ENCODE assay signal across 1 cellular context in the genomic region with DNA sequence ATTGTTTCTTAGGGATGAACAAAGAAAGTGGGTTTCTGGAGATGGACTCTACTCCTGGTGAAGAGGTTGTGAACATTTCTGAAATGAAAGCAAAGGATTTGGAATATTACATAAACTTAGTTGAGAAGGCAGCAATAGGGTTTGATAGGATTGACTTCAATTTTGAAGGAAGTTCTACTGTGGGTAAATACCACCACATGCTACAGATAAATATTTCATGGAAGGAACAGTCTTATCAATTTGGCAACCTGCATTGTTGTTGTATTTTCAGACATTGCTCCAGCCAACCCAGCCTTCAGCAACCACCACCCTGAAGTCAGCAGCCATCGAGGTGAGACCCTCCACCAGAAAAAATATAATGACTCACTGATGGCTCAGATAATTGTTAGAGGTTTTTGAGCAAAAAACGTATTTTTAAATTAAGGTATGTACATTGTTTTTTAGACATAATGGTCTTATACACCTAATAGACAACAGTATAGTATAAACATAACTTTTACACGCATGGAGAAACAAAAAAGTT.
TF ChIP-seq lines count a peak whose summit lies in the region.

No MANE protein-coding gene starts in this region.

TF ChIP-seq in K562, 482 proteins besides CTCF, POLR2A, EP300 and RAD21:
- peak; percentile 58; the same call in 1 of the 2 replicates for TF ChIP-seq MYNN (IDR thresholded peaks at IDR 0.05)
- TF ChIP-seq MYNN (CRISPR knock-in tag; IDR thresholded peaks at IDR 0.05): no peak
- no peak for TF ChIP-seq BACH1 (tag; IDR thresholded peaks at IDR 0.05)
- 0 out of 2 replicates have a peak, but pooled peaks have one; percentile 23 for TF ChIP-seq ARID1B (IDR thresholded peaks at IDR 0.05)
- TF ChIP-seq, protein P1, sequence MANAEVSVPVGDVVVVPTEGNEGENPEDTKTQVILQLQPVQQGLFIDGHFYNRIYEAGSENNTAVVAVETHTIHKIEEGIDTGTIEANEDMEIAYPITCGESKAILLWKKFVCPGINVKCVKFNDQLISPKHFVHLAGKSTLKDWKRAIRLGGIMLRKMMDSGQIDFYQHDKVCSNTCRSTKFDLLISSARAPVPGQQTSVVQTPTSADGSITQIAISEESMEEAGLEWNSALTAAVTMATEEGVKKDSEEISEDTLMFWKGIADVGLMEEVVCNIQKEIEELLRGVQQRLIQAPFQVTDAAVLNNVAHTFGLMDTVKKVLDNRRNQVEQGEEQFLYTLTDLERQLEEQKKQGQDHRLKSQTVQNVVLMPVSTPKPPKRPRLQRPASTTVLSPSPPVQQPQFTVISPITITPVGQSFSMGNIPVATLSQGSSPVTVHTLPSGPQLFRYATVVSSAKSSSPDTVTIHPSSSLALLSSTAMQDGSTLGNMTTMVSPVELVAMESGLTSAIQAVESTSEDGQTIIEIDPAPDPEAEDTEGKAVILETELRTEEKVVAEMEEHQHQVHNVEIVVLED (CRISPR knock-in tag; IDR thresholded peaks at IDR 0.05): no peak
- TF ChIP-seq, protein P2, sequence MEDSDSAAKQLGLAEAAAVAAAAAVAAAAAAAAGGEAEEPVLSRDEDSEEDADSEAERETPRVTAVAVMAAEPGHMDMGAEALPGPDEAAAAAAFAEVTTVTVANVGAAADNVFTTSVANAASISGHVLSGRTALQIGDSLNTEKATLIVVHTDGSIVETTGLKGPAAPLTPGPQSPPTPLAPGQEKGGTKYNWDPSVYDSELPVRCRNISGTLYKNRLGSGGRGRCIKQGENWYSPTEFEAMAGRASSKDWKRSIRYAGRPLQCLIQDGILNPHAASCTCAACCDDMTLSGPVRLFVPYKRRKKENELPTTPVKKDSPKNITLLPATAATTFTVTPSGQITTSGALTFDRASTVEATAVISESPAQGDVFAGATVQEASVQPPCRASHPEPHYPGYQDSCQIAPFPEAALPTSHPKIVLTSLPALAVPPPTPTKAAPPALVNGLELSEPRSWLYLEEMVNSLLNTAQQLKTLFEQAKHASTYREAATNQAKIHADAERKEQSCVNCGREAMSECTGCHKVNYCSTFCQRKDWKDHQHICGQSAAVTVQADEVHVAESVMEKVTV (CRISPR knock-in tag; IDR thresholded peaks at IDR 0.05): no peak
- TF ChIP-seq STAT5A (IDR thresholded peaks at IDR 0.05; ENCODE audit: borderline replicate concordance, low read length): no peak
- TF ChIP-seq, protein P3, sequence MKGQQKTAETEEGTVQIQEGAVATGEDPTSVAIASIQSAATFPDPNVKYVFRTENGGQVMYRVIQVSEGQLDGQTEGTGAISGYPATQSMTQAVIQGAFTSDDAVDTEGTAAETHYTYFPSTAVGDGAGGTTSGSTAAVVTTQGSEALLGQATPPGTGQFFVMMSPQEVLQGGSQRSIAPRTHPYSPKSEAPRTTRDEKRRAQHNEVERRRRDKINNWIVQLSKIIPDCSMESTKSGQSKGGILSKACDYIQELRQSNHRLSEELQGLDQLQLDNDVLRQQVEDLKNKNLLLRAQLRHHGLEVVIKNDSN (CRISPR knock-in tag; IDR thresholded peaks at IDR 0.05): no peak
- TF ChIP-seq, protein P4, sequence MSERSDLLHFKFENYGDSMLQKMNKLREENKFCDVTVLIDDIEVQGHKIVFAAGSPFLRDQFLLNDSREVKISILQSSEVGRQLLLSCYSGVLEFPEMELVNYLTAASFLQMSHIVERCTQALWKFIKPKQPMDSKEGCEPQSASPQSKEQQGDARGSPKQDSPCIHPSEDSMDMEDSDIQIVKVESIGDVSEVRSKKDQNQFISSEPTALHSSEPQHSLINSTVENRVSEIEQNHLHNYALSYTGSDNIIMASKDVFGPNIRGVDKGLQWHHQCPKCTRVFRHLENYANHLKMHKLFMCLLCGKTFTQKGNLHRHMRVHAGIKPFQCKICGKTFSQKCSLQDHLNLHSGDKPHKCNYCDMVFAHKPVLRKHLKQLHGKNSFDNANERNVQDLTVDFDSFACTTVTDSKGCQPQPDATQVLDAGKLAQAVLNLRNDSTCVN (CRISPR knock-in tag; IDR thresholded peaks at IDR 0.05): no peak
- TF ChIP-seq ZBTB7A (IDR thresholded peaks at IDR 0.05; ENCODE audit: borderline replicate concordance, control insufficient read depth, low read depth, low read length): no peak
- TF ChIP-seq, protein P5, sequence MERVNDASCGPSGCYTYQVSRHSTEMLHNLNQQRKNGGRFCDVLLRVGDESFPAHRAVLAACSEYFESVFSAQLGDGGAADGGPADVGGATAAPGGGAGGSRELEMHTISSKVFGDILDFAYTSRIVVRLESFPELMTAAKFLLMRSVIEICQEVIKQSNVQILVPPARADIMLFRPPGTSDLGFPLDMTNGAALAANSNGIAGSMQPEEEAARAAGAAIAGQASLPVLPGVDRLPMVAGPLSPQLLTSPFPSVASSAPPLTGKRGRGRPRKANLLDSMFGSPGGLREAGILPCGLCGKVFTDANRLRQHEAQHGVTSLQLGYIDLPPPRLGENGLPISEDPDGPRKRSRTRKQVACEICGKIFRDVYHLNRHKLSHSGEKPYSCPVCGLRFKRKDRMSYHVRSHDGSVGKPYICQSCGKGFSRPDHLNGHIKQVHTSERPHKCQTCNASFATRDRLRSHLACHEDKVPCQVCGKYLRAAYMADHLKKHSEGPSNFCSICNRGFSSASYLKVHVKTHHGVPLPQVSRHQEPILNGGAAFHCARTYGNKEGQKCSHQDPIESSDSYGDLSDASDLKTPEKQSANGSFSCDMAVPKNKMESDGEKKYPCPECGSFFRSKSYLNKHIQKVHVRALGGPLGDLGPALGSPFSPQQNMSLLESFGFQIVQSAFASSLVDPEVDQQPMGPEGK (CRISPR knock-in tag; IDR thresholded peaks at IDR 0.05; ENCODE audit: borderline replicate concordance): no peak
- TF ChIP-seq FOXK2 (conservative IDR thresholded peaks at IDR 0.05 in 1 of 2, IDR thresholded peaks at IDR 0.05 in 1 of 2; ENCODE audit: low read depth in 2 of 2): no peak
- no peak for TF ChIP-seq ZNF384 (IDR thresholded peaks at IDR 0.05; ENCODE audit: low read depth, low read length)
- no peak for TF ChIP-seq SP2 (IDR thresholded peaks at IDR 0.05; ENCODE audit: extremely low read depth, low read depth, low read length, poor library complexity, severe bottlenecking)
- peak; percentile 31; the same call in 1 of the 2 replicates for TF ChIP-seq SMARCA4 (IDR thresholded peaks at IDR 0.05)
- no peak for TF ChIP-seq XRCC5 (IDR thresholded peaks at IDR 0.05; ENCODE audit: low read depth, low read length)
- 0 out of 2 replicates have a peak, but pooled peaks have one; percentile 53 for TF ChIP-seq JUND (IDR thresholded peaks at IDR 0.05; ENCODE audit: borderline replicate concordance, low read depth, low read length)
- peak; percentile 59; the same call in 1 of the 3 replicates for TF ChIP-seq JUND (tag; IDR thresholded peaks at IDR 0.05; ENCODE audit: borderline replicate concordance, low read depth, low read length)
- TF ChIP-seq, protein P6, sequence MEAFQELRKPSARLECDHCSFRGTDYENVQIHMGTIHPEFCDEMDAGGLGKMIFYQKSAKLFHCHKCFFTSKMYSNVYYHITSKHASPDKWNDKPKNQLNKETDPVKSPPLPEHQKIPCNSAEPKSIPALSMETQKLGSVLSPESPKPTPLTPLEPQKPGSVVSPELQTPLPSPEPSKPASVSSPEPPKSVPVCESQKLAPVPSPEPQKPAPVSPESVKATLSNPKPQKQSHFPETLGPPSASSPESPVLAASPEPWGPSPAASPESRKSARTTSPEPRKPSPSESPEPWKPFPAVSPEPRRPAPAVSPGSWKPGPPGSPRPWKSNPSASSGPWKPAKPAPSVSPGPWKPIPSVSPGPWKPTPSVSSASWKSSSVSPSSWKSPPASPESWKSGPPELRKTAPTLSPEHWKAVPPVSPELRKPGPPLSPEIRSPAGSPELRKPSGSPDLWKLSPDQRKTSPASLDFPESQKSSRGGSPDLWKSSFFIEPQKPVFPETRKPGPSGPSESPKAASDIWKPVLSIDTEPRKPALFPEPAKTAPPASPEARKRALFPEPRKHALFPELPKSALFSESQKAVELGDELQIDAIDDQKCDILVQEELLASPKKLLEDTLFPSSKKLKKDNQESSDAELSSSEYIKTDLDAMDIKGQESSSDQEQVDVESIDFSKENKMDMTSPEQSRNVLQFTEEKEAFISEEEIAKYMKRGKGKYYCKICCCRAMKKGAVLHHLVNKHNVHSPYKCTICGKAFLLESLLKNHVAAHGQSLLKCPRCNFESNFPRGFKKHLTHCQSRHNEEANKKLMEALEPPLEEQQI (IDR thresholded peaks at IDR 0.05): no peak
